8 cellular contexts compared by ENCODE assay signal in the genomic region with DNA sequence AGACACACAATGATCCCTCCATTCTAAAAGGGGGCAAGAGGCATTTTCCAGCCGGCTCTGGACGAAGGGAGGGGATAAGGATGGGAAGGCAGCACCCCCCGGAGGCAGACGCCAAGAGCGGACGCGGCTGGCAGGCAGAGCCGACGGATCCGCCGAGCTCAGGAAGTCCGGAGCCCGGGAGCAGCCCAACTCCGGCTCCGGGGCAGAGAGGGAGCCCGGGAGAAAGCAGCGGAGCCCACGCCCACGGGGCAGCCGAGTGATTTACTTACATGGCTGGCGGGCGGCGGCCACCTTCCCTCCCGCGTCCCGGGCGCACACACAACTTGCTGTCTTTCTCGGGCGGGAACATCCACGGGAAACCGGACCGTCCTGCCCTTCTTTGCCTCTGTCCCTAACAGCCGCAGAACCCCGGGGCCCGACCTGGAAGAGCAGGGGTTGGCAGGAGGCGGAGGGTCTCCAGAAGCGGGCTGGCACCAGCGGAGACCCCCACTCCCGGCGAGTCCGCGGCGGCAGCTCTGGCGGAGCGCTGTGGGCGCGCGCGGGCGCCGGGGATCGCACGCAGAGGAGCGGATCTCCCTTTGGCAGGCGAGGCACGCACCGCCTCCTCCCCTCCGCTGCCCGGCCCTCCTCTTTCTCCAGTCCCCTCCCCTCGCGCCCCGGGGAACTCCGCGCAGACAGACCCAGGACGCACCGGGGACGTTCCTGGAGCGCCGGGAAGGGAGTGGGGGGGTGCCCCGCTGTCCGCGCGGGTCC. TPM values are rescaled to one million over a fixed set of nuclear protein-coding genes. Genes with fewer than 3 reads are reported as not detected.
DNase-seq lines count a peak whose midpoint lies in the region; ATAC-seq and TF ChIP-seq lines count a peak whose summit lies in the region.

Gene LHFPL6 (minus strand): TSS at position 580 of the 753 bp plus-strand sequence.

- intact Hi-C loops in sciatic nerve (cut with DNase I): loop anchor here (10.0 kb wide), 1 partner anchor 188 kb away; no protein-coding TSS in a partner anchor

- peaks cover 1% of the 10 kb centered on the region; the same call in 1 of the 2 replicates for H3K27me3 Mint-ChIP-seq in HFFc6 (ENCODE audit: insufficient read depth)

- H3K36me3 Mint-ChIP-seq in HFFc6 (ENCODE audit: low read depth): peaks cover 14% of the 10 kb centered on the region

- TF ChIP-seq CTCF in GM12864 (IDR thresholded peaks at IDR 0.05; ENCODE audit: low read depth, low read length, missing control alignments) (peak; percentile 1), HFFc6 (IDR thresholded peaks at IDR 0.05) (peak; percentile 68), brain microvascular endothelial cell (IDR thresholded peaks at IDR 0.05; ENCODE audit: low read depth, low read length, missing control alignments) (peak; percentile 71)

- peaks cover 52% of the 10 kb centered on the region for H3K4me1 Mint-ChIP-seq in HFFc6 (ENCODE audit: low read depth)

- H3K36me3 ChIP-seq in brain microvascular endothelial cell (replicated peaks): no peaks in the 10 kb centered on the region

- H3K4me3 Mint-ChIP-seq in HFFc6: peak within 1 kb of the TSS; percentile 97

- H3K27ac ChIP-seq in brain microvascular endothelial cell: peak within 1 kb of the TSS; percentile 50

- in situ Hi-C loops in brain microvascular endothelial cell (cut with HindIII; ENCODE audit: low pct_ligation_motif_present, low sequenced_read_pairs): no loop called here

- H3K4me3 ChIP-seq in GM12864 (ENCODE audit: low read depth, low read length) (peak within 1 kb of the TSS; percentile 94), brain microvascular endothelial cell (ENCODE audit: low read depth, low read length) (peak within 1 kb of the TSS; percentile 87), iPS-11a (ENCODE audit: low read depth, low read length) (peak within 1 kb of the TSS; percentile 70)

- H3K9me3 Mint-ChIP-seq in HFFc6: no peaks in the 10 kb centered on the region

- DNase-seq in GM12864 (ENCODE audit: low read depth) (peak; percentile 21), HFFc6 (peak; percentile 71), NCI-H1105 treated with DMSO at 0.1 percent for 48 hours (lab: John Stamatoyannopoulos, UW) (peak; percentile 46), T-helper 22 cell (ENCODE audit: low read depth) (peak; percentile 18), brain microvascular endothelial cell (peak; percentile 77), sciatic nerve (ENCODE audit: low spot score) (peak; percentile 90), DMS114 treated with DMSO at 0.1 percent for 48 hours (lab: John Stamatoyannopoulos, UW; ENCODE audit: unreplicated experiment) (no peak)

- H3K27me3 ChIP-seq in brain microvascular endothelial cell (replicated peaks): no peaks in the 10 kb centered on the region

- peak within 1 kb of the TSS; percentile 93 for H3K27ac Mint-ChIP-seq in HFFc6

- ATAC-seq in sciatic nerve: peak; percentile 93

RNA-seq across cellular contexts. Expression of gene LHFPL6, which starts in this region (rescaled TPM):
- 10 to 100 TPM; 57.5 to 75.3 (median 61.4) TPM for total RNA-seq in HFFc6 (2021; fragmentation: NEBNext Ultra II Directional; extraction: Animal tissue kit (Norgen Biotek cat#: 25700))
- 146 TPM for total RNA-seq in sciatic nerve

Comparison
In these comparisons a context has a peak if more than half of its experiments do, and no peak if none do; other contexts are left out.
1. CTCF ChIP-seq: peak in every context shown above with its lines; median percentile 71 in brain microvascular endothelial cell; 68 in HFFc6; 1 in GM12864.